In the genomic region with DNA sequence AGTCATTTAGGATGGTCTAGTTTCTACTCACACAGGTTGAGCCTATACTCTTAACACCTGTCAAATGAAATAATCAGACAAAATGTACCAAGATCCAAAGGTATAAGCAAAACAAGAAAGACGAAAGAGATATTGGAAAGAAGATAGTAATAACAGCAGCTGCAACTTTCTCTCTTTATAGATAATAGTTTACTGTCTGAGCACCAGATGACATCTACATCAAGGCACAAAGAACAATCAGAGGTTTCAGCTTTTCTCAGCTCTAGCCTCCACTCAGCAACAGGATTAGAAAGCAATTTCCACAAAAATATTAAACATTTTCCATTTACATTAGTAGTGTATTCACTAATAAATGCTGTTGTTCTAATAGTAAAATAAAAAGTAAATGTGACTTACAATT, we compare ENCODE assay signal across 18 cellular contexts.
"Had no signal": no experiment of that assay in that cellular context is flagged by ENCODE, and none has a peak within 500 bp of the region (broad histone marks: within the 10 kb centered on the region; RNA-seq: fewer than 3 reads in every experiment).

No MANE protein-coding gene starts in this region.

- H3K27me3 ChIP-seq: cardiac muscle cell, heart right ventricle, right atrium auricular region, sigmoid colon, transverse colon had no signal

- DNase-seq: effector CD8-positive, alpha-beta T cell; foreskin melanocyte; heart right ventricle; islet precursor cell; left ventricle myocardium inferior; lower lobe of right lung; mesenchymal stem cell; naive B cell; posterior cingulate gyrus; sigmoid colon; stimulated activated CD4-positive, alpha-beta T cell treated with anti-CD3 and anti-CD28 coated beads, Interleukin-2, amount 100 ng/mL, for 24 hours; stimulated activated naive CD4-positive, alpha-beta T cell; transverse colon had no signal

- H3K36me3 ChIP-seq: cardiac muscle cell, thoracic aorta had no signal

- H3K4me3 ChIP-seq: cardiac muscle cell, coronary artery, heart right ventricle, left ventricle myocardium inferior, lower lobe of right lung, right atrium auricular region, sigmoid colon, skin epidermis, thoracic aorta, transverse colon had no signal

- H3K27ac ChIP-seq: cardiac muscle cell, coronary artery, heart right ventricle, left ventricle myocardium inferior, lower lobe of right lung, right atrium auricular region, sigmoid colon, skin epidermis, thoracic aorta, transverse colon had no signal

- ATAC-seq: heart right ventricle, lower lobe of right lung had no signal
